In genomic region chrX:16786791-16787735, GRCh38 we compare ENCODE assay signal across 8 cellular contexts. TPM values are rescaled to one million over a fixed set of nuclear protein-coding genes. Genes with fewer than 3 reads are reported as not detected.
DNase-seq lines count a peak whose midpoint lies in the region; ATAC-seq and TF ChIP-seq lines count a peak whose summit lies in the region.

No MANE protein-coding gene starts in this region.

- POLR2A ChIA-PET in activated CD4-positive, alpha-beta T cell treated with anti-CD3 and anti-CD28 coated beads for 36 hours (lab: Charles Lee), result no interaction called here

- DNase-seq in DMS53 (lab: John Stamatoyannopoulos, UW) (peak; percentile 53), DMS53 treated with DMSO at 0.1 percent for 48 hours (lab: John Stamatoyannopoulos, UW; ENCODE audit: unreplicated experiment) (no peak), coronary artery (ENCODE audit: low spot score) (no peak), lower leg skin (ENCODE audit: low spot score in 2 of 2) (peak in 1 of 2 donors; percentile 88)
- peak; percentile 61 for DNase-seq in activated CD4-positive, alpha-beta T cell treated with anti-CD3 and anti-CD28 coated beads for 36 hours
- peak; percentile 21 to 46 for DNase-seq in stimulated activated CD8-positive, alpha-beta memory T cell treated with anti-CD3 and anti-CD28 coated beads, Interleukin-15, amount 100 ng/mL, for 48 hours (ENCODE audit: low read depth in 2 of 2)

- peaks cover 18% of the 10 kb centered on the region for H3K4me1 Mint-ChIP-seq in activated CD4-positive, alpha-beta T cell treated with anti-CD3 and anti-CD28 coated beads for 36 hours

- CTCF ChIA-PET in activated CD4-positive, alpha-beta T cell treated with anti-CD3 and anti-CD28 coated beads for 36 hours (lab: Charles Lee), result no interaction called here

- intact Hi-C loops in activated CD4-positive, alpha-beta T cell treated with anti-CD3 and anti-CD28 coated beads for 36 hours (cut with DNase I, micrococcal nuclease), result loop anchor here (1.0 to 10.0 kb wide), 5 partner anchors 68 to 1912 kb away; partner anchors contain the start of genes RBBP7 (in 2 of the 2), SYAP1 (in 2 of the 2), AP1S2 (in 1 of the 2) and FANCB (in 1 of the 2)
- intact Hi-C loops in lower leg skin (cut with DNase I; ENCODE audit: low total_unique reads), result no loop called here

- H3K9me3 Mint-ChIP-seq in activated CD4-positive, alpha-beta T cell treated with anti-CD3 and anti-CD28 coated beads for 36 hours (ENCODE audit: low read depth), result no peaks in the 10 kb centered on the region

- H3K36me3 Mint-ChIP-seq in activated CD4-positive, alpha-beta T cell treated with anti-CD3 and anti-CD28 coated beads for 36 hours (ENCODE audit: low read depth), result peaks cover 7% of the 10 kb centered on the region

- H3K4me3 Mint-ChIP-seq in activated CD4-positive, alpha-beta T cell treated with anti-CD3 and anti-CD28 coated beads for 36 hours, result peak overlapping the region; percentile 93

- H3K4me3 ChIP-seq in coronary artery, result peak overlapping the region; percentile 94
- H3K4me3 ChIP-seq in lower leg skin (ENCODE audit: low read depth, poor library complexity, severe bottlenecking), result peak overlapping the region; percentile 53

- TF ChIP-seq CTCF in coronary artery (IDR thresholded peaks at IDR 0.05) (no peak), lower leg skin (IDR thresholded peaks at IDR 0.05) (no peak)

- 2 to 4% methylated on average over 9 to 68 of the region's 73 CpGs for WGBS in lower leg skin, 2 donors

- H3K27ac Mint-ChIP-seq in activated CD4-positive, alpha-beta T cell treated with anti-CD3 and anti-CD28 coated beads for 36 hours, result peak overlapping the region; percentile 58

- H3K27ac ChIP-seq in coronary artery, result peak overlapping the region; percentile 79 to 92

- ATAC-seq in HG03521 (IDR thresholded peaks at IDR 0.05; ENCODE audit: unreplicated experiment) (peak; percentile 32), GM18861 (IDR thresholded peaks at IDR 0.05; ENCODE audit: unreplicated experiment) (no peak)
- peak; percentile 4 for ATAC-seq in activated CD4-positive, alpha-beta T cell treated with anti-CD3 and anti-CD28 coated beads for 36 hours

- no peaks in the 10 kb centered on the region for H3K27me3 Mint-ChIP-seq in activated CD4-positive, alpha-beta T cell treated with anti-CD3 and anti-CD28 coated beads for 36 hours

- no peak for TF ChIP-seq POLR2A in lower leg skin (IDR thresholded peaks at IDR 0.05)

RNA-seq across cellular contexts. Expression of gene TXLNG, which starts 0.8 kb away (rescaled TPM):
- total RNA-seq in activated CD4-positive, alpha-beta T cell treated with anti-CD3 and anti-CD28 coated beads for 36 hours, result 10 to 100 TPM; 17.3 to 21.4 TPM
- total RNA-seq in lower leg skin, result 10 to 100 TPM in 1 of 4 donors, 1 to 10 TPM in 3; 7.0 to 10.8 (median 8.9) TPM

Comparison
In these comparisons a context has a peak if more than half of its experiments do, and no peak if none do; other contexts are left out.
1. DNase-seq: peak in DMS53 (single experiment), activated CD4-positive, alpha-beta T cell treated with anti-CD3 and anti-CD28 coated beads for 36 hours (single experiment) and stimulated activated CD8-positive, alpha-beta memory T cell treated with anti-CD3 and anti-CD28 coated beads, Interleukin-15, amount 100 ng/mL, for 48 hours (2 of 2); none in DMS53 treated with DMSO at 0.1 percent for 48 hours (single experiment) and coronary artery (single experiment).